8 cellular contexts compared by ENCODE assay signal in the genomic region with DNA sequence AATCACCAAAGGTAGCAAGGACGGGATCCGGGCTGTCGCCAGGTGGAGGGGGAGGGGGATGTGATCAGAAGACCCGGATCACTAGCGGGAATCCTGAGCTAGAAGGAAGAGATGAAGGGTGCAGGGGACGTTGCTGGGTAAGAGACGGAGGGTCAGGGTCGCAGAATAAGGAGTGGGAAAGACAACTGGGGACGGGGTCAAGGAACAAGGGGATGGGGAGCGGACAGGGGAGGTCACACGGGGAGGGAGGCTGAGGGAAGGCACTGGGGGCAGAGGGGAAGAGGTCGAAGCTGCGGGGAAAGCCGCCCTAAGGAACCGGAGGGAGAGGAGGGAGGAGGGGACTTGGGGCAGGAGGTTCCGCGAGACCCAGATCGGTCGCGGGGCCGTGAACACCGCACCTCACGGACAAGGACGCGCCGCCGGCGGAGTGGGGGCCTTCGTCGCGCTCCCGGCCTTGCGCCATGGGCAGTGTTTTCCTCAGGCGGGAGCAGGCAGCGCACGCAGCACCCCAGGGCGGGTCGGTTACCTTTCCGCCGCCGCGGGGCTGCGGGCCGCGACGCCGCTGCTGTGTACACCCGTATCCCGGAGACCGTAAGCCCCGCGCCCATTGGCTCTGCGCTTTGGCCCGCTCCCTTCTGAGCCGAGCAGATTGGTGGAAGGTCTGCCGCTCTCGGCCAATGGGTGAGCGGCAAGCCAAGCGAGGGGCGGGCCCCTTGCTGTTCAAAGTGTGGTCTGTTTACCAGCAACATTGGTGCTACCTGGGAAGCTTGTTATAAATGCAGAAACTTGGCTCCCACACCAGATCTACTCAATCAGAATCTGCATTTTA. TPM values are rescaled to one million over a fixed set of nuclear protein-coding genes. Genes with fewer than 3 reads are reported as not detected.
DNase-seq lines count a peak whose midpoint lies in the region; ATAC-seq and TF ChIP-seq lines count a peak whose summit lies in the region.

A gene with protein sequence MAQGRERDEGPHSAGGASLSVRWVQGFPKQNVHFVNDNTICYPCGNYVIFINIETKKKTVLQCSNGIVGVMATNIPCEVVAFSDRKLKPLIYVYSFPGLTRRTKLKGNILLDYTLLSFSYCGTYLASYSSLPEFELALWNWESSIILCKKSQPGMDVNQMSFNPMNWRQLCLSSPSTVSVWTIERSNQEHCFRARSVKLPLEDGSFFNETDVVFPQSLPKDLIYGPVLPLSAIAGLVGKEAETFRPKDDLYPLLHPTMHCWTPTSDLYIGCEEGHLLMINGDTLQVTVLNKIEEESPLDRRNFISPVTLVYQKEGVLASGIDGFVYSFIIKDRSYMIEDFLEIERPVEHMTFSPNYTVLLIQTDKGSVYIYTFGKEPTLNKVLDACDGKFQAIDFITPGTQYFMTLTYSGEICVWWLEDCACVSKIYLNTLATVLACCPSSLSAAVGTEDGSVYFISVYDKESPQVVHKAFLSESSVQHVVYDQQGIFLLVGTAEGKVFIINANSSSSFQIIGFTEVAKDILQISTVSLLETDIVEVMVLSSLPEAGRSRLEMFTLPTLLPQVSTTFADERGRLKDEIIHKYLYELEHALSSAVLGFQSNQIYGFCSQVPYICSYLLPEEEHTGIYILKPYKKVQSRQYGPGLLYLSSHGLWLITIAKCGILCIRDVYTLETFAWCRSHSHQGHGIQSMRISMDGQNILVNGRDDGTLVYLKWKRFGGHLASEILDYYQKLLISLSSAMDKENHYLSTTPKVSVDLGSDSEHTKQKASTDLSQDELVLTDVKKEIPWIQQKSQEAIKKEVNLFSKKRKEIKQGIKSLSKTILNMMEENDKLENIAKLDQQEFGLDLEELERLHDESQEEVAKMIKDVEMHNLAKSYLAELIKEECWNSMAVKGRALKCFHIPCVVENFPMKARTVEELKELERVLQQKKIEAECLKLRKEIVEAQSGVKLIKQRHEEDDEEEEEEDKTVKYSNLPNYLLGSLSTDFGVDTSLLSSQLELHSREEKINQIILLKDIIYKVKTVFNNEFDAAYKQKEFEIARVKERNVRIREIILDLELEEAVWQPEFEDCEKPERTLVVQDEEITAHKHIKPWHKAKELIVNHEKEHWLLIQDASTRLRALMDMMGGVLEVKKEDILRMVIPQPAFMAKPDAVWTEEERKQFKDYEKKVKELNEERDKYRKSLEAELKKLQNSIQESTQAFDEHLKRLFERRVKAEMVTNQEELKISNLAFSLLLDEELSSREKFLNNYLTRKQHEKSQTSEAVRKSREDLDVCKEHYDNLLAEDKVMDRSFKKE (N-terminal part only) (minus strand): TSS at position 581 of the 829 bp plus-strand sequence. CDS start 118 bp downstream, at position 463.

- no peaks in the 10 kb centered on the region for H3K36me3 Mint-ChIP-seq in activated CD8-positive, alpha-beta T cell treated with anti-CD3 and anti-CD28 coated beads for 36 hours (ENCODE audit: low read depth)

- H3K4me1 ChIP-seq in BLaER1 (peaks cover 6% of the 10 kb centered on the region; the same call in 1 of the 2 replicates), duodenal mucosa (ENCODE audit: control insufficient read depth in 1 of 2, insufficient read depth in 2 of 2, low read length in 2 of 2) (peaks cover 5 to 7% of the 10 kb centered on the region in 2 donors), liver (ENCODE audit: control insufficient read depth in 4 of 4, insufficient read depth in 4 of 4, low read length in 3 of 4) (peaks cover 1 to 16% (median 7%) of the 10 kb centered on the region in 4 donors)

- CTCF ChIA-PET in activated CD8-positive, alpha-beta T cell treated with anti-CD3 and anti-CD28 coated beads for 36 hours (lab: Charles Lee), result interaction anchor here (1.0 to 1.7 kb wide), 4 partner anchors 10 to 120 kb away, joined by 3 to 4 read pairs (median 4); no protein-coding TSS in a partner anchor

- POLR2A ChIA-PET in activated CD8-positive, alpha-beta T cell treated with anti-CD3 and anti-CD28 coated beads for 36 hours (lab: Charles Lee), result interaction anchor here (0.9 to 1.3 kb wide), 3 partner anchors 23 to 37 kb away, joined by 3 to 5 read pairs (median 4); a partner anchor contains a TSS

- peak within 1 kb of the TSS; percentile 80 for H3K4me3 Mint-ChIP-seq in activated CD8-positive, alpha-beta T cell treated with anti-CD3 and anti-CD28 coated beads for 36 hours

- no peaks in the 10 kb centered on the region for H4K20me1 ChIP-seq in BLaER1

- TF ChIP-seq RAD21 in liver (IDR thresholded peaks at IDR 0.05), result no peak

- H3K27ac ChIP-seq in BLaER1 (no peak within 1 kb of the TSS), duodenal mucosa (ENCODE audit: low read depth, low read length) (no peak within 1 kb of the TSS), liver (ENCODE audit: low read depth in 1 of 2, low read length in 2 of 2) (peak within 1 kb of the TSS in 1 of 2 donors; percentile 38)

- peaks cover 7% of the 10 kb centered on the region for H3K4me1 Mint-ChIP-seq in activated CD8-positive, alpha-beta T cell treated with anti-CD3 and anti-CD28 coated beads for 36 hours (ENCODE audit: low read depth)

- H3K9me3 ChIP-seq in BLaER1, result peaks cover 47% of the 10 kb centered on the region
- peaks cover 0 to 7% of the 10 kb centered on the region in 2 donors for H3K9me3 ChIP-seq in duodenal mucosa (ENCODE audit: control insufficient read depth in 1 of 2, low read length in 2 of 2)
- H3K9me3 ChIP-seq in liver (ENCODE audit: control insufficient read depth in 4 of 4, low read length in 3 of 4), result no peaks in the 10 kb centered on the region

- under 1% methylated on average over 60 of the region's 60 CpGs for WGBS in liver

- H3K27ac Mint-ChIP-seq in activated CD8-positive, alpha-beta T cell treated with anti-CD3 and anti-CD28 coated beads for 36 hours, result no peak within 1 kb of the TSS

- peaks cover 12% of the 10 kb centered on the region for H3K27me3 Mint-ChIP-seq in activated CD8-positive, alpha-beta T cell treated with anti-CD3 and anti-CD28 coated beads for 36 hours

- H3K4me2 ChIP-seq in BLaER1, result peak within 1 kb of the TSS; percentile 75

- H3K27me3 ChIP-seq in BLaER1 (peaks cover 30% of the 10 kb centered on the region), duodenal mucosa (ENCODE audit: control insufficient read depth in 1 of 2, insufficient read depth in 2 of 2, low read length in 2 of 2) (no peaks in the 10 kb centered on the region), liver (ENCODE audit: control insufficient read depth in 4 of 4, insufficient read depth in 4 of 4, low read length in 3 of 4) (no peaks in the 10 kb centered on the region)

- peak within 1 kb of the TSS; percentile 70 for H3K4me3 ChIP-seq in BLaER1
- peak within 1 kb of the TSS; percentile 85 to 96 for H3K4me3 ChIP-seq in duodenal mucosa (ENCODE audit: low read depth in 1 of 2, low read length in 2 of 2)
- peak within 1 kb of the TSS; percentile 78 to 84 (median 84) for H3K4me3 ChIP-seq in liver (ENCODE audit: low read depth in 1 of 3, low read length in 3 of 3)

- H3K9ac ChIP-seq in BLaER1, result peak within 1 kb of the TSS; percentile 40; the same call in 1 of the 2 replicates
- H3K9ac ChIP-seq in duodenal mucosa (ENCODE audit: low read depth in 1 of 2, low read length in 2 of 2), result peak within 1 kb of the TSS; percentile 75 to 78
- peak within 1 kb of the TSS; percentile 40 to 58 for H3K9ac ChIP-seq in liver (ENCODE audit: low read depth in 1 of 2, low read length in 2 of 2)

- no peak for TF ChIP-seq CTCF in activated CD8-positive, alpha-beta T cell treated with anti-CD3 and anti-CD28 coated beads for 36 hours (IDR thresholded peaks at IDR 0.05)
- no peak for TF ChIP-seq CTCF in liver (IDR thresholded peaks at IDR 0.05; ENCODE audit: low read depth, low read length, missing input control)

- peaks cover 12% of the 10 kb centered on the region for H3K9me3 Mint-ChIP-seq in activated CD8-positive, alpha-beta T cell treated with anti-CD3 and anti-CD28 coated beads for 36 hours

- DNase-seq in NCI-H774 (lab: John Stamatoyannopoulos, UW), result peak; percentile 83
- DNase-seq in activated CD8-positive, alpha-beta T cell treated with anti-CD3 and anti-CD28 coated beads for 36 hours, result peak; percentile 99
- peak; percentile 99 for DNase-seq in stimulated activated CD4-positive, alpha-beta T cell treated with anti-CD3 and anti-CD28 coated beads, Interleukin-2, amount 100 ng/mL, for 48 hours

- intact Hi-C loops in activated CD8-positive, alpha-beta T cell treated with anti-CD3 and anti-CD28 coated beads for 36 hours (cut with micrococcal nuclease), result no loop called here

- ATAC-seq in GM19397 (IDR thresholded peaks at IDR 0.05; ENCODE audit: unreplicated experiment) (peak; percentile 100), HG03558 (IDR thresholded peaks at IDR 0.05; ENCODE audit: extremely low read depth, unreplicated experiment) (peak; percentile 100)
- peak; percentile 100 for ATAC-seq in activated CD8-positive, alpha-beta T cell treated with anti-CD3 and anti-CD28 coated beads for 36 hours

- no peaks in the 10 kb centered on the region for H3K36me3 ChIP-seq in BLaER1
- no peaks in the 10 kb centered on the region for H3K36me3 ChIP-seq in duodenal mucosa (ENCODE audit: control insufficient read depth in 1 of 2, insufficient read depth in 2 of 2, low read length in 2 of 2)
- no peaks in the 10 kb centered on the region for H3K36me3 ChIP-seq in liver (ENCODE audit: control insufficient read depth in 4 of 4, insufficient read depth in 3 of 4, low read depth in 1 of 4, low read length in 3 of 4)

TF ChIP-seq in liver, 16 proteins besides CTCF, POLR2A, EP300 and RAD21 (continues in another document):
- TF ChIP-seq SP1 (IDR thresholded peaks at IDR 0.05) (peak; percentile 93), HNF4G (IDR thresholded peaks at IDR 0.05) (no peak), TAF1 (conservative IDR thresholded peaks at IDR 0.05) (no peak), YY1 (IDR thresholded peaks at IDR 0.05) (no peak), EGR1 (IDR thresholded peaks at IDR 0.05; ENCODE audit: low read depth in 2 of 2) (no peak), GABPA (IDR thresholded peaks at IDR 0.05 in 1 of 2, conservative IDR thresholded peaks at IDR 0.05 in 1 of 2) (no peak)
- TF ChIP-seq, protein P1, sequence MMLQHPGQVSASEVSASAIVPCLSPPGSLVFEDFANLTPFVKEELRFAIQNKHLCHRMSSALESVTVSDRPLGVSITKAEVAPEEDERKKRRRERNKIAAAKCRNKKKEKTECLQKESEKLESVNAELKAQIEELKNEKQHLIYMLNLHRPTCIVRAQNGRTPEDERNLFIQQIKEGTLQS (IDR thresholded peaks at IDR 0.05), result no peak

RNA-seq across cellular contexts. Expression of the gene that starts here (rescaled TPM):
- total RNA-seq in activated CD8-positive, alpha-beta T cell treated with anti-CD3 and anti-CD28 coated beads for 36 hours, result under 1 TPM in 1 of 2 experiments, not detected in 1; 0.16 TPM
- under 1 TPM; 0.17 to 0.33 TPM for total RNA-seq in liver
- polyA plus RNA-seq in liver, result under 1 TPM; 0.10 to 0.13 TPM

Comparison
In these comparisons a context has a peak if more than half of its experiments do, and no peak if none do; other contexts are left out.
1. Peak in DNase-seq and ATAC-seq in activated CD8-positive, alpha-beta T cell treated with anti-CD3 and anti-CD28 coated beads for 36 hours; RNA of the gene not detected or under 1 TPM.